Comparison of ENCODE assay signal across 32 cellular contexts in genomic region chr1:16129921-16130543, GRCh38. TPM values are rescaled to one million over a fixed set of nuclear protein-coding genes. Genes with fewer than 3 reads are reported as not detected.
"Had no signal": no experiment of that assay in that cellular context is flagged by ENCODE, and none has a peak within 500 bp of the region (broad histone marks: within the 10 kb centered on the region; RNA-seq: fewer than 3 reads in every experiment).

No MANE protein-coding gene starts in this region.

- H3K4me1 Mint-ChIP-seq: activated naive CD8-positive, alpha-beta T cell treated with anti-CD3 and anti-CD28 coated beads, Interleukin-2, amount 10 ng/mL, durations not matched to agents 7 days and 5 days; stimulated activated memory B cell treated with anti-CD40 and anti-IgM and Interleukin-4, amounts not matched to agents 10 μg/mL and 1 μg/mL and 100 μg/mL, for 72 hours; stimulated activated naive CD8-positive, alpha-beta T cell treated with anti-CD3 and anti-CD28 coated beads, Interleukin-15, amount 100 ng/mL, for 72 hours had no signal

- H3K27ac Mint-ChIP-seq: activated naive CD8-positive, alpha-beta T cell treated with anti-CD3 and anti-CD28 coated beads, Interleukin-2, amount 10 ng/mL, durations not matched to agents 7 days and 5 days; natural killer cell treated with Interleukin-12 subunit alpha and Interleukin-12 subunit beta and Interleukin-15 and Interleukin-18, amount 100 ng/mL, for 72 hours; stimulated activated memory B cell treated with anti-CD40 and anti-IgM and Interleukin-4, amounts not matched to agents 10 μg/mL and 1 μg/mL and 100 μg/mL, for 72 hours; T-helper 2 cell treated with Interferon-gamma antibody and Interleukin-4, amounts not matched to agents 5 μg/mL and 100 μg/mL, for 36 hours had no signal

- H3K4me3 Mint-ChIP-seq: activated naive CD8-positive, alpha-beta T cell treated with anti-CD3 and anti-CD28 coated beads, Interleukin-2, amount 10 ng/mL, durations not matched to agents 7 days and 5 days; natural killer cell treated with Interleukin-12 subunit alpha and Interleukin-12 subunit beta and Interleukin-15 and Interleukin-18, amount 100 ng/mL, for 72 hours; stimulated activated memory B cell treated with anti-CD40 and anti-IgM and Interleukin-4, amounts not matched to agents 10 μg/mL and 1 μg/mL and 100 μg/mL, for 72 hours; stimulated activated naive CD8-positive, alpha-beta T cell treated with anti-CD3 and anti-CD28 coated beads, Interleukin-15, amount 100 ng/mL, for 72 hours; T-helper 2 cell treated with Interferon-gamma antibody and Interleukin-4, amounts not matched to agents 5 μg/mL and 100 μg/mL, for 36 hours had no signal

- H3K9me3 Mint-ChIP-seq: activated naive CD8-positive, alpha-beta T cell treated with anti-CD3 and anti-CD28 coated beads, Interleukin-2, amount 10 ng/mL, durations not matched to agents 7 days and 5 days; natural killer cell treated with Interleukin-12 subunit alpha and Interleukin-12 subunit beta and Interleukin-15 and Interleukin-18, amount 100 ng/mL, for 72 hours; stimulated activated memory B cell treated with anti-CD40 and anti-IgM and Interleukin-4, amounts not matched to agents 10 μg/mL and 1 μg/mL and 100 μg/mL, for 72 hours; stimulated activated naive CD8-positive, alpha-beta T cell treated with anti-CD3 and anti-CD28 coated beads, Interleukin-15, amount 100 ng/mL, for 72 hours; T-helper 2 cell treated with Interferon-gamma antibody and Interleukin-4, amounts not matched to agents 5 μg/mL and 100 μg/mL, for 36 hours had no signal

- H3K4me3 ChIP-seq: coronary artery, dorsolateral prefrontal cortex, gastroesophageal sphincter, lower lobe of right lung, ovary, smooth muscle cell, upper lobe of right lung had no signal

- H3K27ac ChIP-seq: brain microvascular endothelial cell, coronary artery, gastroesophageal sphincter, lower lobe of right lung, neutrophil, ovary, upper lobe of right lung had no signal

- DNase-seq: activated CD4-positive, alpha-beta T cell treated with anti-CD3 and anti-CD28 coated beads for 4 hours; activated CD4-positive, alpha-beta T cell treated with anti-CD3 and anti-CD28 coated beads, Interleukin-2, amount 50 U/mL, for 48 hours; activated CD8-positive, alpha-beta memory T cell treated with anti-CD3 and anti-CD28 coated beads for 24 hours; activated effector memory CD4-positive, alpha-beta T cell treated with Interleukin-2 at 50 U/mL for 16 hours; activated naive CD4-positive, alpha-beta T cell treated with Interleukin-2 at 50 U/mL for 16 hours; activated naive CD8-positive, alpha-beta T cell treated with anti-CD3 and anti-CD28 coated beads, Interleukin-2, amount 10 ng/mL, durations not matched to agents 7 days and 5 days; amniotic stem cell; brain microvascular endothelial cell; dorsolateral prefrontal cortex; effector memory CD4-positive, alpha-beta T cell; hippocampal formation; lower lobe of right lung; mesendoderm; retina; stimulated activated CD4-positive, alpha-beta T cell treated with anti-CD3 and anti-CD28 coated beads, Interleukin-1b, Interleukin-23, amount 100 ng/mL, for 48 hours; stimulated activated CD4-positive, alpha-beta T cell treated with anti-CD3 and anti-CD28 coated beads, Interleukin-4, amount 100 ng/mL, for 4 hours; stimulated activated CD8-positive, alpha-beta memory T cell treated with anti-CD3 and anti-CD28 coated beads, Interleukin-4, amount 100 ng/mL, for 48 hours; stimulated activated naive CD8-positive, alpha-beta T cell treated with anti-CD3 and anti-CD28 coated beads, Interleukin-15, amount 100 ng/mL, for 72 hours; T-helper 1 cell; upper lobe of right lung had no signal

- H3K9me3 ChIP-seq: gastroesophageal sphincter, lower lobe of right lung, neutrophil, ovary, upper lobe of right lung had no signal

- H3K27me3 ChIP-seq: brain microvascular endothelial cell, gastroesophageal sphincter, ovary, upper lobe of right lung had no signal

- H3K4me2 ChIP-seq: smooth muscle cell had no signal

- H3K36me3 ChIP-seq: neutrophil, ovary had no signal

- H3K27me3 Mint-ChIP-seq: activated naive CD8-positive, alpha-beta T cell treated with anti-CD3 and anti-CD28 coated beads, Interleukin-2, amount 10 ng/mL, durations not matched to agents 7 days and 5 days; progenitor cell of endocrine pancreas had no signal

- ATAC-seq: gastroesophageal sphincter; lower lobe of right lung; natural killer cell treated with Interleukin-12 subunit alpha and Interleukin-12 subunit beta and Interleukin-15 and Interleukin-18, amount 100 ng/mL, for 72 hours; stimulated activated memory B cell treated with anti-CD40 and anti-IgM and Interleukin-4, amounts not matched to agents 10 μg/mL and 1 μg/mL and 100 μg/mL, for 72 hours; stimulated activated naive CD8-positive, alpha-beta T cell treated with anti-CD3 and anti-CD28 coated beads, Interleukin-15, amount 100 ng/mL, for 72 hours; upper lobe of right lung had no signal

- H3K4me1 ChIP-seq: lower lobe of right lung had no signal

- H3K36me3 Mint-ChIP-seq: activated naive CD8-positive, alpha-beta T cell treated with anti-CD3 and anti-CD28 coated beads, Interleukin-2, amount 10 ng/mL, durations not matched to agents 7 days and 5 days; natural killer cell treated with Interleukin-12 subunit alpha and Interleukin-12 subunit beta and Interleukin-15 and Interleukin-18, amount 100 ng/mL, for 72 hours; stimulated activated memory B cell treated with anti-CD40 and anti-IgM and Interleukin-4, amounts not matched to agents 10 μg/mL and 1 μg/mL and 100 μg/mL, for 72 hours had no signal

RNA-seq across cellular contexts. Expression of gene EPHA2, which starts 25.8 kb away (rescaled TPM):
- total RNA-seq: activated naive CD8-positive, alpha-beta T cell treated with anti-CD3 and anti-CD28 coated beads, Interleukin-2, amount 10 ng/mL, durations not matched to agents 7 days and 5 days; natural killer cell treated with Interleukin-12 subunit alpha and Interleukin-12 subunit beta and Interleukin-15 and Interleukin-18, amount 100 ng/mL, for 72 hours had no signal

RNA-seq across cellular contexts. Expression of gene FAM131C, which starts 56.6 kb away (rescaled TPM):
- total RNA-seq: endothelial cell of umbilical vein; gastroesophageal sphincter; lower lobe of right lung; mononuclear cell; myocyte; natural killer cell treated with Interleukin-12 subunit alpha and Interleukin-12 subunit beta and Interleukin-15 and Interleukin-18, amount 100 ng/mL, for 72 hours; upper lobe of right lung had no signal
